ENCODE assay signal across 8 cellular contexts in genomic region chr1:230426246-230427101, GRCh38. TPM values are rescaled to one million over a fixed set of nuclear protein-coding genes. Genes with fewer than 3 reads are reported as not detected.
A peak's percentile ranks its signal among the peaks of the same experiment; 100 is the strongest.
DNase-seq lines count a peak whose midpoint lies in the region; ATAC-seq and TF ChIP-seq lines count a peak whose summit lies in the region.

Gene PGBD5 (minus strand): TSS chr1:230426332. CDS start chr1:230425928, 404 bp downstream.

- H3K36me3 Mint-ChIP-seq in WTC11 = peaks cover 2% of the 10 kb centered on the region

- H3K4me3 Mint-ChIP-seq in WTC11 = peak within 1 kb of the TSS; percentile 83

- 0 out of 2 replicates have a peak, but pooled peaks have one; percentile 3 for TF ChIP-seq CTCF in 22Rv1 (IDR thresholded peaks at IDR 0.05)
- no peak for TF ChIP-seq CTCF in WTC11 (IDR thresholded peaks at IDR 0.05)

- peak within 1 kb of the TSS; percentile 55 for H3K27ac ChIP-seq in 22Rv1

- CTCF ChIA-PET in WTC11 (lab: Charles Lee) = interaction anchor here (0.8 to 1.1 kb wide), 7 partner anchors 9 to 215 kb away, joined by 3 to 5 read pairs (median 4); no protein-coding TSS in a partner anchor

- H3K4me1 Mint-ChIP-seq in WTC11 = peaks cover 52% of the 10 kb centered on the region

- DNase-seq in NCI-H2107 treated with DMSO at 0.1 percent for 48 hours (lab: John Stamatoyannopoulos, UW; ENCODE audit: unreplicated experiment) (peak; percentile 79), WTC11 (ENCODE audit: low spot score) (peak; percentile 89), cerebellar cortex (ENCODE audit: low spot score) (peak; percentile 80), kidney glomerular epithelial cell (lab: John Stamatoyannopoulos, UW) (peak; percentile 31)
- peak; percentile 48 for DNase-seq in stimulated activated CD4-positive, alpha-beta T cell treated with anti-CD3 and anti-CD28 coated beads, Interleukin-1b, Interleukin-23, amount 100 ng/mL, for 48 hours

- peak; percentile 72 for ATAC-seq in GM18517 (IDR thresholded peaks at IDR 0.05; ENCODE audit: unreplicated experiment)
- peak; percentile 89 for ATAC-seq in HG03025 (IDR thresholded peaks at IDR 0.05; ENCODE audit: low FRiP score, unreplicated experiment)
- peak; percentile 74 for ATAC-seq in WTC11

- H3K9me3 Mint-ChIP-seq in WTC11 = no peaks in the 10 kb centered on the region

- peaks cover 17% of the 10 kb centered on the region for H3K27me3 Mint-ChIP-seq in WTC11 (ENCODE audit: low read depth)

- POLR2A ChIA-PET in WTC11 (lab: Charles Lee) = interaction anchor here (0.8 kb wide), 2 partner anchors 9 to 44 kb away, joined by 3 read pairs; no protein-coding TSS in a partner anchor

- H3K27ac Mint-ChIP-seq in WTC11 = peak within 1 kb of the TSS; percentile 47

TF ChIP-seq in WTC11, 78 proteins besides CTCF, POLR2A, EP300 and RAD21 (continues in another document):
- TF ChIP-seq ATF3 (CRISPR knock-in tag; conservative IDR thresholded peaks at IDR 0.05) = no peak
- TF ChIP-seq TEAD1 (CRISPR knock-in tag; IDR thresholded peaks at IDR 0.05) = peak; percentile 72; the same call in 1 of the 2 replicates
- TF ChIP-seq E2F1 (CRISPR knock-in tag; IDR thresholded peaks at IDR 0.05) = 0 out of 2 replicates have a peak, but pooled peaks have one; percentile 62
- no peak for TF ChIP-seq TP53 (CRISPR knock-in tag; IDR thresholded peaks at IDR 0.05)
- no peak for TF ChIP-seq ZNF263 (CRISPR knock-in tag; IDR thresholded peaks at IDR 0.05; ENCODE audit: low read depth)
- TF ChIP-seq MXD4 (CRISPR knock-in tag; IDR thresholded peaks at IDR 0.05; ENCODE audit: borderline replicate concordance) = no peak
- TF ChIP-seq CDX4 (CRISPR knock-in tag; IDR thresholded peaks at IDR 0.05; ENCODE audit: borderline replicate concordance) = no peak
- peak; percentile 95 for TF ChIP-seq MYBL2 (CRISPR knock-in tag; IDR thresholded peaks at IDR 0.05)
- TF ChIP-seq ZNF512 (CRISPR knock-in tag; IDR thresholded peaks at IDR 0.05; ENCODE audit: borderline replicate concordance) = 0 out of 2 replicates have a peak, but pooled peaks have one; percentile 19
- no peak for TF ChIP-seq PRDM15 (CRISPR knock-in tag; IDR thresholded peaks at IDR 0.05)
- peak; percentile 67; the same call in 1 of the 2 replicates for TF ChIP-seq E2F5 (CRISPR knock-in tag; IDR thresholded peaks at IDR 0.05)
- no peak for TF ChIP-seq STAT6 (CRISPR knock-in tag; conservative IDR thresholded peaks at IDR 0.05; ENCODE audit: low read depth)
- peak; percentile 65; the same call in 1 of the 2 replicates for TF ChIP-seq ZNF317 (CRISPR knock-in tag; IDR thresholded peaks at IDR 0.05; ENCODE audit: borderline replicate concordance, low read depth)
- 0 out of 2 replicates have a peak, but pooled peaks have one; percentile 50 for TF ChIP-seq KAT7 (CRISPR knock-in tag; IDR thresholded peaks at IDR 0.05; ENCODE audit: borderline replicate concordance)
- no peak for TF ChIP-seq NR1H2 (CRISPR knock-in tag; IDR thresholded peaks at IDR 0.05)
- TF ChIP-seq E2F4 (CRISPR knock-in tag; IDR thresholded peaks at IDR 0.05; ENCODE audit: borderline replicate concordance, low read depth) = peak; percentile 71; the same call in 1 of the 2 replicates
- TF ChIP-seq NFE2L1 (CRISPR knock-in tag; IDR thresholded peaks at IDR 0.05) = 0 out of 2 replicates have a peak, but pooled peaks have one; percentile 54

RNA-seq across cellular contexts. Expression of gene PGBD5, which starts in this region (rescaled TPM):
- 16.7 to 23.8 TPM (median 18.9 TPM) in 3 replicates for total RNA-seq in WTC11 (2021)

Comparison
In these comparisons a context has a peak if more than half of its experiments do, and no peak if none do; other contexts are left out.
1. Peak in every context shown above with its lines: DNase-seq, ATAC-seq and H3K27ac ChIP-seq.
2. DNase-seq: peak in every context shown above with its lines; median percentile 89 in WTC11; 80 in cerebellar cortex; 79 in NCI-H2107 treated with DMSO at 0.1 percent for 48 hours; 48 in stimulated activated CD4-positive, alpha-beta T cell treated with anti-CD3 and anti-CD28 coated beads, Interleukin-1b, Interleukin-23, amount 100 ng/mL, for 48 hours; 31 in kidney glomerular epithelial cell.